15 cellular contexts compared by ENCODE assay signal in genomic region chr1:174956976-174957375, GRCh38. TPM values are rescaled to one million over a fixed set of nuclear protein-coding genes. Genes with fewer than 3 reads are reported as not detected.
DNase-seq lines count a peak whose midpoint lies in the region; ATAC-seq and TF ChIP-seq lines count a peak whose summit lies in the region.
"Had no signal": no experiment of that assay in that cellular context is flagged by ENCODE, and none has a peak within 500 bp of the region (broad histone marks: within the 10 kb centered on the region; RNA-seq: fewer than 3 reads in every experiment).

No MANE protein-coding gene starts in this region.

- H3K36me3 Mint-ChIP-seq in activated CD4-positive, alpha-beta T cell treated with anti-CD3 and anti-CD28 coated beads, Interleukin-2, amount 10 ng/mL, durations not matched to agents 24 days and 14 days (ENCODE audit: low read depth) = peaks cover 7% of the 10 kb centered on the region
- H3K36me3 Mint-ChIP-seq in T-helper 17 cell (ENCODE audit: low read depth) (peaks cover 3% of the 10 kb centered on the region), HFFc6 (ENCODE audit: low read depth) (no peaks in the 10 kb centered on the region)
- no peaks in the 10 kb centered on the region for H3K36me3 Mint-ChIP-seq in natural killer cell treated with Interleukin-12 subunit alpha and Interleukin-12 subunit beta and Interleukin-15 and Interleukin-18, amount 100 ng/mL, for 72 hours

- no peak for ATAC-seq in T-helper 17 cell
- ATAC-seq in natural killer cell treated with Interleukin-12 subunit alpha and Interleukin-12 subunit beta and Interleukin-15 and Interleukin-18, amount 100 ng/mL, for 72 hours = no peak
- ATAC-seq in GM21447 (IDR thresholded peaks at IDR 0.05; ENCODE audit: unreplicated experiment) = no peak
- ATAC-seq: HCT116 had no signal

- H3K27ac Mint-ChIP-seq in activated CD4-positive, alpha-beta T cell treated with anti-CD3 and anti-CD28 coated beads, Interleukin-2, amount 10 ng/mL, durations not matched to agents 24 days and 14 days = peak overlapping the region; percentile 37
- peak overlapping the region; percentile 67 for H3K27ac Mint-ChIP-seq in T-helper 17 cell
- H3K27ac Mint-ChIP-seq in natural killer cell treated with Interleukin-12 subunit alpha and Interleukin-12 subunit beta and Interleukin-15 and Interleukin-18, amount 100 ng/mL, for 72 hours = peak overlapping the region; percentile 62 to 90
- H3K27ac Mint-ChIP-seq in HFFc6 = no peak overlapping the region

- H3K4me3 Mint-ChIP-seq in activated CD4-positive, alpha-beta T cell treated with anti-CD3 and anti-CD28 coated beads, Interleukin-2, amount 10 ng/mL, durations not matched to agents 24 days and 14 days = no peak overlapping the region
- H3K4me3 Mint-ChIP-seq in T-helper 17 cell (no peak overlapping the region), HFFc6 (no peak overlapping the region)
- no peak overlapping the region for H3K4me3 Mint-ChIP-seq in natural killer cell treated with Interleukin-12 subunit alpha and Interleukin-12 subunit beta and Interleukin-15 and Interleukin-18, amount 100 ng/mL, for 72 hours

- H3K27me3 Mint-ChIP-seq in activated CD4-positive, alpha-beta T cell treated with anti-CD3 and anti-CD28 coated beads, Interleukin-2, amount 10 ng/mL, durations not matched to agents 24 days and 14 days = no peaks in the 10 kb centered on the region
- H3K27me3 Mint-ChIP-seq in T-helper 17 cell (no peaks in the 10 kb centered on the region), HFFc6 (ENCODE audit: insufficient read depth) (no peaks in the 10 kb centered on the region)
- H3K27me3 Mint-ChIP-seq in natural killer cell treated with Interleukin-12 subunit alpha and Interleukin-12 subunit beta and Interleukin-15 and Interleukin-18, amount 100 ng/mL, for 72 hours = no peaks in the 10 kb centered on the region

- peaks cover 22% of the 10 kb centered on the region for H3K4me1 Mint-ChIP-seq in activated CD4-positive, alpha-beta T cell treated with anti-CD3 and anti-CD28 coated beads, Interleukin-2, amount 10 ng/mL, durations not matched to agents 24 days and 14 days
- peaks cover 20% of the 10 kb centered on the region for H3K4me1 Mint-ChIP-seq in T-helper 17 cell
- peaks cover 18 to 21% of the 10 kb centered on the region in 2 donors for H3K4me1 Mint-ChIP-seq in natural killer cell treated with Interleukin-12 subunit alpha and Interleukin-12 subunit beta and Interleukin-15 and Interleukin-18, amount 100 ng/mL, for 72 hours (ENCODE audit: low read depth in 2 of 2)
- H3K4me1 Mint-ChIP-seq in HFFc6 (ENCODE audit: low read depth) = no peaks in the 10 kb centered on the region

- DNase-seq in activated CD4-positive, alpha-beta T cell treated with anti-CD3 and anti-CD28 coated beads, Interleukin-2, amount 10 ng/mL, durations not matched to agents 24 days and 14 days = no peak
- no peak for DNase-seq in activated CD4-positive, alpha-beta T cell treated with anti-CD3 and anti-CD28 coated beads, Interleukin-2, amount 50 U/mL, for 48 hours
- peak; percentile 53 for DNase-seq in NAMALWA (ENCODE audit: low spot score)
- DNase-seq in T-helper 17 cell = no peak
- DNase-seq in natural killer cell treated with Interleukin-12 subunit alpha and Interleukin-12 subunit beta and Interleukin-15 and Interleukin-18, amount 100 ng/mL, for 72 hours (ENCODE audit: low spot score) = no peak
- no peak for DNase-seq in NCI-H2029 (lab: John Stamatoyannopoulos, UW)
- no peak for DNase-seq in HFFc6
- DNase-seq: C1 segment of cervical spinal cord, Caco-2, DMS53, NCI-H1048, NCI-H1694 treated with DMSO at 0.1 percent for 48 hours had no signal

- H3K9me3 ChIP-seq in T-helper 17 cell (ENCODE audit: control insufficient read depth, low read length, poor library complexity, severe bottlenecking) = no peaks in the 10 kb centered on the region
- H3K9me3 ChIP-seq: Caco-2, SJSA1 had no signal

- intact Hi-C loops in activated CD4-positive, alpha-beta T cell treated with anti-CD3 and anti-CD28 coated beads, Interleukin-2, amount 10 ng/mL, durations not matched to agents 24 days and 14 days (cut with micrococcal nuclease) = loop anchor here (1.0 kb wide), 1 partner anchor 11 kb away; no protein-coding TSS in a partner anchor

- no peak for TF ChIP-seq CTCF in HFFc6 (IDR thresholded peaks at IDR 0.05)

- H3K9me3 Mint-ChIP-seq in activated CD4-positive, alpha-beta T cell treated with anti-CD3 and anti-CD28 coated beads, Interleukin-2, amount 10 ng/mL, durations not matched to agents 24 days and 14 days = no peaks in the 10 kb centered on the region
- no peaks in the 10 kb centered on the region for H3K9me3 Mint-ChIP-seq in natural killer cell treated with Interleukin-12 subunit alpha and Interleukin-12 subunit beta and Interleukin-15 and Interleukin-18, amount 100 ng/mL, for 72 hours
- no peaks in the 10 kb centered on the region for H3K9me3 Mint-ChIP-seq in HFFc6

RNA-seq across cellular contexts. Expression of gene CACYBP, which starts 42.8 kb away (rescaled TPM):
- total RNA-seq in activated CD4-positive, alpha-beta T cell treated with anti-CD3 and anti-CD28 coated beads, Interleukin-2, amount 10 ng/mL, durations not matched to agents 24 days and 14 days = 385 and 389 TPM in 2 replicates
- 10 to 100 TPM; 82.2 to 89.8 TPM for total RNA-seq in T-helper 17 cell
- total RNA-seq in natural killer cell treated with Interleukin-12 subunit alpha and Interleukin-12 subunit beta and Interleukin-15 and Interleukin-18, amount 100 ng/mL, for 72 hours = 100 to 1,000 TPM; 199 to 288 TPM
- total RNA-seq in HFFc6 (2021; fragmentation: NEBNext Ultra II Directional; extraction: Animal tissue kit (Norgen Biotek cat#: 25700)) = 100 to 1,000 TPM in 5 of 6 experiments, 10 to 100 TPM in 1; 89.9 to 164 (median 142) TPM
